16 cellular contexts compared by ENCODE assay signal in the genomic region with DNA sequence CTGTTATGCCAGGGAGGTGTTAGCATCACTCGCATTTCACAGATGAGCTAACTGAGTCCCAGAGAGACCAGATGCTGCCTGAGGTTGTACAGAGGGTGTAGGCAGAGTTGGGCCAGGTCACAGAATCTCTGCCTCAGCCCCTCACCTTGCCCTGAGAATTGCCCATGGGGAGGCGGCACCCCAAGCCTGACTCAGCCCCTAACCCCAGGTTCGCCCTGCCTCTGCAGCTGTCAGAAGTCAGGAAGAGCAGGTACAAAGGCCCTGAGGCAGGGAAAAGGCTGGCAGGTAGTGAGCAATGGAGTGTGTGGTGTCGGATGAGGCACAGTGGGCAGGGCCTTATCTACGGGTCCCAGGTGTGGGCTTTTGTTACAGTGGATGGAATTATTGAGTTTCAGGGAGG.
"Had no signal": no experiment of that assay in that cellular context is flagged by ENCODE, and none has a peak within 500 bp of the region (broad histone marks: within the 10 kb centered on the region; RNA-seq: fewer than 3 reads in every experiment).

No MANE protein-coding gene starts in this region.

- H3K4me3 ChIP-seq: esophagus muscularis mucosa, left lung, ovary, skin epidermis, thyroid gland had no signal

- H3K4me1 ChIP-seq: esophagus muscularis mucosa, left lung, thyroid gland had no signal

- H3K9me3 ChIP-seq: esophagus muscularis mucosa, left lung, ovary, thyroid gland had no signal

- H3K27me3 ChIP-seq: ovary, thyroid gland had no signal

- DNase-seq: activated CD4-positive, alpha-beta T cell treated with anti-CD3 and anti-CD28 coated beads for 4 hours; activated CD8-positive, alpha-beta T cell treated with anti-CD3 and anti-CD28 coated beads for 36 hours; activated naive CD8-positive, alpha-beta T cell treated with anti-CD3 and anti-CD28 coated beads for 36 hours; cerebellar nuclear complex; mesenchymal stem cell; nephron progenitor cell; ovary; T-cell; thyroid gland had no signal

- H3K27ac ChIP-seq: esophagus muscularis mucosa, left lung, ovary, skin epidermis, thyroid gland, VCaP had no signal

- H3K4me1 Mint-ChIP-seq: activated naive CD8-positive, alpha-beta T cell treated with anti-CD3 and anti-CD28 coated beads for 36 hours; activated T-helper 17 cell treated with anti-CD3 and anti-CD28 coated beads, Interleukin-2, amount 50 U/mL, for 72 hours; nephron progenitor cell; T-cell had no signal

- H3K36me3 Mint-ChIP-seq: activated naive CD8-positive, alpha-beta T cell treated with anti-CD3 and anti-CD28 coated beads for 36 hours; T-cell had no signal

- ATAC-seq: activated CD8-positive, alpha-beta T cell treated with anti-CD3 and anti-CD28 coated beads for 36 hours; activated T-helper 17 cell treated with anti-CD3 and anti-CD28 coated beads, Interleukin-2, amount 50 U/mL, for 72 hours; left lung; T-cell had no signal

- H3K27ac Mint-ChIP-seq: activated CD8-positive, alpha-beta T cell treated with anti-CD3 and anti-CD28 coated beads for 36 hours; activated naive CD8-positive, alpha-beta T cell treated with anti-CD3 and anti-CD28 coated beads for 36 hours; activated T-helper 17 cell treated with anti-CD3 and anti-CD28 coated beads, Interleukin-2, amount 50 U/mL, for 72 hours; nephron progenitor cell; T-cell had no signal

- H3K4me3 Mint-ChIP-seq: activated CD8-positive, alpha-beta T cell treated with anti-CD3 and anti-CD28 coated beads for 36 hours; activated naive CD8-positive, alpha-beta T cell treated with anti-CD3 and anti-CD28 coated beads for 36 hours; activated T-helper 17 cell treated with anti-CD3 and anti-CD28 coated beads, Interleukin-2, amount 50 U/mL, for 72 hours; nephron progenitor cell; T-cell had no signal

- H3K36me3 ChIP-seq: esophagus muscularis mucosa, left lung, ovary, thyroid gland had no signal

- H3K9me3 Mint-ChIP-seq: activated CD8-positive, alpha-beta T cell treated with anti-CD3 and anti-CD28 coated beads for 36 hours; activated naive CD8-positive, alpha-beta T cell treated with anti-CD3 and anti-CD28 coated beads for 36 hours; activated T-helper 17 cell treated with anti-CD3 and anti-CD28 coated beads, Interleukin-2, amount 50 U/mL, for 72 hours; nephron progenitor cell; T-cell had no signal

- FAIRE-seq: endometrium, islet of Langerhans had no signal
